In the genomic region with DNA sequence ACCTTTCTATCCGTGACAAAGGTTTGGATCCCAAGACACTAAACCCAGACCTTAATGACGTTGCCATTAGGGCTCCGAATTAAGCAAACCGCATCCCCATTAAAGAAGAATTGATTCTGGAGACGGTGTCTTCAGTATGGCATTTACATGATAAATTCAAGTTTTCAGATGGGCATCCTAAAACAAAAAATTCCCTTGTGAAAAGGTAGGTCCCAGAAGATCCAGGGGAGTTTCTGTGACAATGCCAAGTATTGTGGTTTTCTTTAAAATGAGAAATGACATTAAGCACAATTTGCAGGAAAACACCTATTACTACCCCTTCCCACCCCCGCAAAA, we compare ENCODE assay signal across 8 cellular contexts. TPM values are rescaled to one million over a fixed set of nuclear protein-coding genes. Genes with fewer than 3 reads are reported as not detected.
DNase-seq lines count a peak whose midpoint lies in the region; FAIRE-seq and TF ChIP-seq lines count a peak whose summit lies in the region.

No MANE protein-coding gene starts in this region.

- TF ChIP-seq CTCF in GM12865 (IDR thresholded peaks at IDR 0.05; ENCODE audit: insufficient read depth, low read depth, low read length, missing control alignments) (no peak), VCaP (conservative IDR thresholded peaks at IDR 0.05) (no peak), fibroblast of villous mesenchyme (IDR thresholded peaks at IDR 0.05; ENCODE audit: insufficient read depth, low read depth, low read length) (no peak), sigmoid colon (IDR thresholded peaks at IDR 0.05) (no peak)

- peak overlapping the region; percentile 50 for H3K4me3 ChIP-seq in GM12865 (ENCODE audit: low read depth, low read length)
- peak overlapping the region; percentile 50 for H3K4me3 ChIP-seq in fibroblast of villous mesenchyme (ENCODE audit: low read depth, low read length)
- H3K4me3 ChIP-seq in sigmoid colon = peak overlapping the region; percentile 25 to 88 (median 78)

- peaks cover 0 to 38% (median 35%) of the 10 kb centered on the region in 4 donors for H3K4me1 ChIP-seq in sigmoid colon

- peak overlapping the region; percentile 90 for H3K27ac ChIP-seq in VCaP
- peak overlapping the region; percentile 95 to 98 (median 98) for H3K27ac ChIP-seq in sigmoid colon

- no peak for FAIRE-seq in frontal cortex (lab: Jason Lieb, UNC)

- H3K27me3 ChIP-seq in sigmoid colon = no peaks in the 10 kb centered on the region

- TF ChIP-seq POLR2A in sigmoid colon (IDR thresholded peaks at IDR 0.05) = no peak

- no peaks in the 10 kb centered on the region for H3K9me3 ChIP-seq in sigmoid colon

- 23 to 27% methylated on average over 6 of the region's 6 CpGs for WGBS in sigmoid colon, 2 donors

- H3K36me3 ChIP-seq in sigmoid colon = peaks cover 0 to 14% (median 0%) of the 10 kb centered on the region in 4 donors

- TF ChIP-seq EP300 in sigmoid colon (IDR thresholded peaks at IDR 0.05) = no peak

- DNase-seq in GM12865 (ENCODE audit: low read depth) = no peak
- no peak for DNase-seq in fibroblast of villous mesenchyme (ENCODE audit: low read depth)
- DNase-seq in sigmoid colon = no peak
- DNase-seq in activated effector memory CD4-positive, alpha-beta T cell treated with Interleukin-2 at 50 U/mL for 16 hours = no peak
- no peak for DNase-seq in NCI-H1417 (lab: John Stamatoyannopoulos, UW)
- no peak for DNase-seq in frontal cortex (ENCODE audit: low spot score in 2 of 2)
- no peak for DNase-seq in activated CD4-positive, alpha-beta T cell treated with anti-CD3 and anti-CD28 coated beads, Interleukin-2, amount 50 U/mL, for 1 hour

- intact Hi-C loops in sigmoid colon (cut with DNase I) = loop anchor here (2.0 to 10.0 kb wide), 3 partner anchors 77 to 413 kb away; a partner anchor contains a TSS

RNA-seq across cellular contexts. Expression of a gene that starts 0.7 kb away (rescaled TPM):
- total RNA-seq in fibroblast of villous mesenchyme (260 and 283 TPM in 2 replicates), sigmoid colon (100 to 1,000 TPM; 179 to 273 (median 229) TPM), frontal cortex (701 TPM)
- 100 to 1,000 TPM; 179 to 240 (median 201) TPM for polyA plus RNA-seq in sigmoid colon
